Comparison of ENCODE assay signal across 13 cellular contexts in genomic region chr6:133548409-133548808, GRCh38.
DNase-seq lines count a peak whose midpoint lies in the region; ATAC-seq, FAIRE-seq and TF ChIP-seq lines count a peak whose summit lies in the region.
"Had no signal": no experiment of that assay in that cellular context is flagged by ENCODE, and none has a peak within 500 bp of the region (broad histone marks: within the 10 kb centered on the region; RNA-seq: fewer than 3 reads in every experiment).

No MANE protein-coding gene starts in this region.

- no peak overlapping the region for H2AFZ ChIP-seq in OCI-LY3 (ENCODE audit: low read depth, low read length)

- H3K4me1 ChIP-seq in OCI-LY3 (ENCODE audit: low read length) (peaks cover 7% of the 10 kb centered on the region), pancreas (no peaks in the 10 kb centered on the region)

- no peaks in the 10 kb centered on the region for H3K36me3 Mint-ChIP-seq in activated naive CD4-positive, alpha-beta T cell treated with anti-CD3 and anti-CD28 coated beads for 36 hours (ENCODE audit: low read depth)

- peak overlapping the region; percentile 32; the same call in 1 of the 2 replicates for H3K4me2 ChIP-seq in OCI-LY3 (ENCODE audit: low read length)

- H3K4me3 Mint-ChIP-seq in activated naive CD4-positive, alpha-beta T cell treated with anti-CD3 and anti-CD28 coated beads for 36 hours, result no peak overlapping the region
- H3K4me3 Mint-ChIP-seq: activated T-cell treated with anti-CD3 and anti-CD28 coated beads, Interleukin-2, amount 50 U/mL, for 4 hours had no signal

- 3 to 11% methylated on average over 1 of the region's 1 CpG for WGBS in pancreas, 2 donors

- CTCF ChIA-PET in BJ (lab: Yijun Ruan, JAX), result interaction anchor here (0.9 kb wide), 1 partner anchor 362 kb away, joined by 3 read pairs; no protein-coding TSS in a partner anchor
- CTCF ChIA-PET in activated naive CD4-positive, alpha-beta T cell treated with anti-CD3 and anti-CD28 coated beads for 36 hours (lab: Charles Lee), result no interaction called here

- no peaks in the 10 kb centered on the region for H3K36me3 ChIP-seq in BJ (ENCODE audit: control insufficient read depth, insufficient read depth, low read length)
- H3K36me3 ChIP-seq in OCI-LY3 (replicated peaks; ENCODE audit: low read depth, low read length), result no peaks in the 10 kb centered on the region
- no peaks in the 10 kb centered on the region for H3K36me3 ChIP-seq in pancreas

- peak; percentile 58 to 94 (median 77) for ATAC-seq in pancreas
- ATAC-seq in HG02884 (IDR thresholded peaks at IDR 0.05; ENCODE audit: unreplicated experiment), result no peak
- ATAC-seq: activated T-cell treated with anti-CD3 and anti-CD28 coated beads, Interleukin-2, amount 50 U/mL, for 4 hours had no signal

- H3K79me2 ChIP-seq in OCI-LY3 (ENCODE audit: low read length), result no peaks in the 10 kb centered on the region

- no peak overlapping the region for H3K9ac ChIP-seq in OCI-LY3 (ENCODE audit: low read length)

- H3K4me1 Mint-ChIP-seq in activated naive CD4-positive, alpha-beta T cell treated with anti-CD3 and anti-CD28 coated beads for 36 hours (ENCODE audit: low read depth), result no peaks in the 10 kb centered on the region

- DNase-seq in BJ (ENCODE audit: low read depth) (peak; percentile 16), fibroblast of the aortic adventitia (ENCODE audit: low read depth) (peak; percentile 96), pancreas (peak in 1 of 6 donors; percentile 13), GM19240 (ENCODE audit: insufficient read length, low spot score) (no peak)
- no peak for DNase-seq in activated naive CD4-positive, alpha-beta T cell treated with anti-CD3 and anti-CD28 coated beads for 36 hours
- DNase-seq in activated CD4-positive, alpha-beta T cell treated with anti-CD3 and anti-CD28 coated beads, Interleukin-2, amount 50 U/mL, for 1 hour, result no peak
- DNase-seq: activated T-cell treated with anti-CD3 and anti-CD28 coated beads, Interleukin-2, amount 50 U/mL, for 4 hours; central memory CD4-positive, alpha-beta T cell; foreskin melanocyte; NCI-H1694 treated with DMSO at 0.1 percent for 48 hours; stimulated activated naive CD4-positive, alpha-beta T cell had no signal

- H3K4me3 ChIP-seq in BJ (ENCODE audit: low read depth, low read length) (no peak overlapping the region), OCI-LY3 (ENCODE audit: low read length) (no peak overlapping the region), fibroblast of the aortic adventitia (ENCODE audit: low read depth, low read length) (no peak overlapping the region), pancreas (no peak overlapping the region)

- intact Hi-C loops in pancreas (cut with DNase I), result no loop called here
- intact Hi-C loops in activated naive CD4-positive, alpha-beta T cell treated with anti-CD3 and anti-CD28 coated beads for 36 hours (cut with micrococcal nuclease), result no loop called here

- H3K9me3 ChIP-seq in OCI-LY3 (ENCODE audit: insufficient read depth, low read length) (no peaks in the 10 kb centered on the region), pancreas (no peaks in the 10 kb centered on the region)

- H3K27me3 Mint-ChIP-seq in activated naive CD4-positive, alpha-beta T cell treated with anti-CD3 and anti-CD28 coated beads for 36 hours (ENCODE audit: low read depth), result peaks cover 6% of the 10 kb centered on the region

- no peaks in the 10 kb centered on the region for H4K20me1 ChIP-seq in OCI-LY3 (ENCODE audit: insufficient read depth, low read length)

- FAIRE-seq in pancreas (lab: Jason Lieb, UNC), result no peak

- no peak for TF ChIP-seq CTCF in BJ (IDR thresholded peaks at IDR 0.05; ENCODE audit: insufficient read depth, low read depth, low read length)
- no peak for TF ChIP-seq CTCF in OCI-LY3 (IDR thresholded peaks at IDR 0.05; ENCODE audit: low read depth, low read length)
- no peak for TF ChIP-seq CTCF in fibroblast of the aortic adventitia (IDR thresholded peaks at IDR 0.05; ENCODE audit: insufficient read depth, low read length)
- no peak for TF ChIP-seq CTCF in pancreas (IDR thresholded peaks at IDR 0.05)

- H3K27ac Mint-ChIP-seq in activated naive CD4-positive, alpha-beta T cell treated with anti-CD3 and anti-CD28 coated beads for 36 hours, result no peak overlapping the region

- H3K9me3 Mint-ChIP-seq in activated naive CD4-positive, alpha-beta T cell treated with anti-CD3 and anti-CD28 coated beads for 36 hours, result no peaks in the 10 kb centered on the region
- H3K9me3 Mint-ChIP-seq: activated T-cell treated with anti-CD3 and anti-CD28 coated beads, Interleukin-2, amount 50 U/mL, for 4 hours had no signal

- H3K27me3 ChIP-seq in BJ (ENCODE audit: control insufficient read depth, insufficient read depth, low read length) (no peaks in the 10 kb centered on the region), OCI-LY3 (ENCODE audit: low read depth, low read length) (no peaks in the 10 kb centered on the region; the same call in 1 of the 2 replicates), pancreas (no peaks in the 10 kb centered on the region)

- POLR2A ChIA-PET in BJ (lab: Charles Lee), result no interaction called here

- no peak overlapping the region for H3K27ac ChIP-seq in OCI-LY3 (ENCODE audit: low read length)
- H3K27ac ChIP-seq in pancreas, result no peak overlapping the region

Comparison
In these comparisons a context has a peak if more than half of its experiments do, and no peak if none do; other contexts are left out.
1. DNase-seq: peak in BJ (single experiment) and fibroblast of the aortic adventitia (single experiment); none in GM19240 (single experiment), activated naive CD4-positive, alpha-beta T cell treated with anti-CD3 and anti-CD28 coated beads for 36 hours (single experiment) and activated CD4-positive, alpha-beta T cell treated with anti-CD3 and anti-CD28 coated beads, Interleukin-2, amount 50 U/mL, for 1 hour (single experiment).